In genomic region chr7:93811198-93811597, GRCh38 we compare ENCODE assay signal across 39 cellular contexts.
"Had no signal": no experiment of that assay in that cellular context is flagged by ENCODE, and none has a peak within 500 bp of the region (broad histone marks: within the 10 kb centered on the region; RNA-seq: fewer than 3 reads in every experiment).

No MANE protein-coding gene starts in this region.

- H3K27ac Mint-ChIP-seq: activated CD4-positive, alpha-beta memory T cell treated with anti-CD3 and anti-CD28 coated beads for 36 hours; activated CD4-positive, alpha-beta T cell treated with anti-CD3 and anti-CD28 coated beads, Interleukin-2, amount 10 ng/mL, durations not matched to agents 24 days and 14 days; activated CD8-positive, alpha-beta T cell treated with anti-CD3 and anti-CD28 coated beads for 36 hours; activated naive CD4-positive, alpha-beta T cell treated with anti-CD3 and anti-CD28 coated beads, Interleukin-2, amount 10 ng/mL, durations not matched to agents 7 days and 5 days; activated naive CD4-positive, alpha-beta T cell treated with anti-CD3 and anti-CD28 coated beads, Interleukin-2, amount 50 U/mL, for 24 hours; activated naive CD8-positive, alpha-beta T cell; activated naive CD8-positive, alpha-beta T cell treated with anti-CD3 and anti-CD28 coated beads, Interleukin-2, amount 10 ng/mL, durations not matched to agents 7 days and 5 days; activated naive CD8-positive, alpha-beta T cell treated with anti-CD3 and anti-CD28 coated beads, Interleukin-2, amount 50 U/mL, for 24 hours; activated T-cell treated with anti-CD3 and anti-CD28 coated beads, Interleukin-2, amount 50 U/mL, for 72 hours; activated T-helper 1 cell treated with anti-CD3 and anti-CD28 coated beads, Interleukin-12 subunit alpha, Interleukin-12 subunit beta, Interleukin-2, Interleukin-4 antibody, amounts not matched to agents 30 ng/mL and 10 ng/mL and 1 ng/mL, durations not matched to agents 14 hours and 24 hours and 36 hours; activated T-helper 17 cell treated with anti-CD3 and anti-CD28 coated beads, Interleukin-2, amount 50 U/mL, for 72 hours; brain; T-helper 1 cell treated with Interleukin-12 subunit alpha and Interleukin-12 subunit beta and Interleukin-4 antibody, amounts not matched to agents 30 μg/mL and 1 μg/mL, for 36 hours; T-helper 2 cell treated with Interferon-gamma antibody and Interleukin-4, amounts not matched to agents 5 μg/mL and 100 μg/mL, for 36 hours; WTC11 had no signal

- DNase-seq: activated CD4-positive, alpha-beta memory T cell treated with anti-CD3 and anti-CD28 coated beads for 36 hours; activated CD4-positive, alpha-beta T cell treated with anti-CD3 and anti-CD28 coated beads for 4 hours; activated CD4-positive, alpha-beta T cell treated with anti-CD3 and anti-CD28 coated beads, Interleukin-2, amount 10 ng/mL, durations not matched to agents 24 days and 14 days; activated CD4-positive, alpha-beta T cell treated with anti-CD3 and anti-CD28 coated beads, Interleukin-2, amount 50 U/mL, for 1 hour; activated CD4-positive, alpha-beta T cell treated with anti-CD3 and anti-CD28 coated beads, Interleukin-2, amount 50 U/mL, for 4 hours; activated CD4-positive, CD25-positive, alpha-beta regulatory T cell; activated CD4-positive, CD25-positive, alpha-beta regulatory T cell treated with anti-CD3 and anti-CD28 coated beads, Interleukin-2, amount 50 U/mL, for 72 hours; activated CD8-positive, alpha-beta memory T cell treated with anti-CD3 and anti-CD28 coated beads, Interleukin-2, amount 50 U/mL, for 4 hours; activated CD8-positive, alpha-beta T cell treated with anti-CD3 and anti-CD28 coated beads for 36 hours; activated effector memory CD4-positive, alpha-beta T cell treated with Interleukin-2 at 50 U/mL for 16 hours; activated gamma-delta T cell; activated naive CD4-positive, alpha-beta T cell treated with anti-CD3 and anti-CD28 coated beads, Interleukin-2, amount 10 ng/mL, durations not matched to agents 7 days and 5 days; activated naive CD4-positive, alpha-beta T cell treated with Interleukin-2 at 50 U/mL for 16 hours; activated naive CD8-positive, alpha-beta T cell treated with anti-CD3 and anti-CD28 coated beads, Interleukin-2, amount 10 ng/mL, durations not matched to agents 7 days and 5 days; activated naive CD8-positive, alpha-beta T cell treated with anti-CD3 and anti-CD28 coated beads, Interleukin-2, amount 50 U/mL, for 24 hours; activated T-cell treated with anti-CD3 and anti-CD28 coated beads for 4 hours; activated T-cell treated with anti-CD3 and anti-CD28 coated beads, Interleukin-2, amount 50 U/mL, for 1 hour; activated T-cell treated with anti-CD3 and anti-CD28 coated beads, Interleukin-2, amount 50 U/mL, for 4 hours; activated T-cell treated with anti-CD3 and anti-CD28 coated beads, Interleukin-2, amount 50 U/mL, for 72 hours; amygdala; anterior cingulate cortex; caudate nucleus; cerebellar nuclear complex; SW 1271; T-helper 1 cell; T-helper 2 cell; T-helper 9 cell; WERI-Rb-1 had no signal

- H3K27me3 Mint-ChIP-seq: activated CD4-positive, alpha-beta memory T cell treated with anti-CD3 and anti-CD28 coated beads for 36 hours; activated CD4-positive, alpha-beta T cell treated with anti-CD3 and anti-CD28 coated beads, Interleukin-2, amount 10 ng/mL, durations not matched to agents 24 days and 14 days; activated CD8-positive, alpha-beta T cell treated with anti-CD3 and anti-CD28 coated beads for 36 hours; activated naive CD4-positive, alpha-beta T cell treated with anti-CD3 and anti-CD28 coated beads, Interleukin-2, amount 10 ng/mL, durations not matched to agents 7 days and 5 days; activated naive CD4-positive, alpha-beta T cell treated with anti-CD3 and anti-CD28 coated beads, Interleukin-2, amount 50 U/mL, for 24 hours; activated naive CD8-positive, alpha-beta T cell; activated naive CD8-positive, alpha-beta T cell treated with anti-CD3 and anti-CD28 coated beads, Interleukin-2, amount 10 ng/mL, durations not matched to agents 7 days and 5 days; activated naive CD8-positive, alpha-beta T cell treated with anti-CD3 and anti-CD28 coated beads, Interleukin-2, amount 50 U/mL, for 24 hours; central memory CD8-positive, alpha-beta T cell had no signal

- ATAC-seq: activated CD8-positive, alpha-beta T cell treated with anti-CD3 and anti-CD28 coated beads for 36 hours; activated naive CD8-positive, alpha-beta T cell treated with anti-CD3 and anti-CD28 coated beads, Interleukin-2, amount 50 U/mL, for 24 hours; activated T-cell treated with anti-CD3 and anti-CD28 coated beads, Interleukin-2, amount 50 U/mL, for 4 hours; activated T-cell treated with anti-CD3 and anti-CD28 coated beads, Interleukin-2, amount 50 U/mL, for 72 hours; activated T-helper 17 cell treated with anti-CD3 and anti-CD28 coated beads, Interleukin-2, amount 50 U/mL, for 72 hours; WTC11 had no signal

- H3K4me3 ChIP-seq: ascending aorta, cardiac muscle cell had no signal

- H3K9me3 Mint-ChIP-seq: activated CD4-positive, alpha-beta T cell treated with anti-CD3 and anti-CD28 coated beads, Interleukin-2, amount 10 ng/mL, durations not matched to agents 24 days and 14 days; activated CD8-positive, alpha-beta T cell treated with anti-CD3 and anti-CD28 coated beads for 36 hours; activated naive CD4-positive, alpha-beta T cell treated with anti-CD3 and anti-CD28 coated beads, Interleukin-2, amount 10 ng/mL, durations not matched to agents 7 days and 5 days; activated naive CD4-positive, alpha-beta T cell treated with anti-CD3 and anti-CD28 coated beads, Interleukin-2, amount 50 U/mL, for 24 hours; activated naive CD8-positive, alpha-beta T cell treated with anti-CD3 and anti-CD28 coated beads, Interleukin-2, amount 10 ng/mL, durations not matched to agents 7 days and 5 days; activated naive CD8-positive, alpha-beta T cell treated with anti-CD3 and anti-CD28 coated beads, Interleukin-2, amount 50 U/mL, for 24 hours; activated T-cell treated with anti-CD3 and anti-CD28 coated beads, Interleukin-2, amount 50 U/mL, for 4 hours; activated T-helper 1 cell treated with anti-CD3 and anti-CD28 coated beads, Interleukin-12 subunit alpha, Interleukin-12 subunit beta, Interleukin-2, Interleukin-4 antibody, amounts not matched to agents 30 ng/mL and 10 ng/mL and 1 ng/mL, durations not matched to agents 14 hours and 24 hours and 36 hours; brain; T-helper 1 cell treated with Interleukin-12 subunit alpha and Interleukin-12 subunit beta and Interleukin-4 antibody, amounts not matched to agents 30 μg/mL and 1 μg/mL, for 36 hours; T-helper 2 cell treated with Interferon-gamma antibody and Interleukin-4, amounts not matched to agents 5 μg/mL and 100 μg/mL, for 36 hours had no signal

- H3K36me3 Mint-ChIP-seq: activated CD4-positive, alpha-beta memory T cell treated with anti-CD3 and anti-CD28 coated beads for 36 hours; activated naive CD4-positive, alpha-beta T cell treated with anti-CD3 and anti-CD28 coated beads, Interleukin-2, amount 10 ng/mL, durations not matched to agents 7 days and 5 days; activated naive CD4-positive, alpha-beta T cell treated with anti-CD3 and anti-CD28 coated beads, Interleukin-2, amount 50 U/mL, for 24 hours; activated naive CD8-positive, alpha-beta T cell; activated naive CD8-positive, alpha-beta T cell treated with anti-CD3 and anti-CD28 coated beads, Interleukin-2, amount 10 ng/mL, durations not matched to agents 7 days and 5 days; brain; WTC11 had no signal

- H3K4me1 Mint-ChIP-seq: activated CD4-positive, alpha-beta T cell treated with anti-CD3 and anti-CD28 coated beads, Interleukin-2, amount 10 ng/mL, durations not matched to agents 24 days and 14 days; activated naive CD4-positive, alpha-beta T cell treated with anti-CD3 and anti-CD28 coated beads, Interleukin-2, amount 10 ng/mL, durations not matched to agents 7 days and 5 days; activated naive CD4-positive, alpha-beta T cell treated with anti-CD3 and anti-CD28 coated beads, Interleukin-2, amount 50 U/mL, for 24 hours; activated naive CD8-positive, alpha-beta T cell treated with anti-CD3 and anti-CD28 coated beads, Interleukin-2, amount 10 ng/mL, durations not matched to agents 7 days and 5 days; activated naive CD8-positive, alpha-beta T cell treated with anti-CD3 and anti-CD28 coated beads, Interleukin-2, amount 50 U/mL, for 24 hours; activated T-helper 17 cell treated with anti-CD3 and anti-CD28 coated beads, Interleukin-2, amount 50 U/mL, for 72 hours; brain; central memory CD8-positive, alpha-beta T cell had no signal

- H3K4me3 Mint-ChIP-seq: activated CD4-positive, alpha-beta memory T cell treated with anti-CD3 and anti-CD28 coated beads for 36 hours; activated CD4-positive, alpha-beta T cell treated with anti-CD3 and anti-CD28 coated beads, Interleukin-2, amount 10 ng/mL, durations not matched to agents 24 days and 14 days; activated CD8-positive, alpha-beta T cell treated with anti-CD3 and anti-CD28 coated beads for 36 hours; activated naive CD4-positive, alpha-beta T cell treated with anti-CD3 and anti-CD28 coated beads, Interleukin-2, amount 10 ng/mL, durations not matched to agents 7 days and 5 days; activated naive CD4-positive, alpha-beta T cell treated with anti-CD3 and anti-CD28 coated beads, Interleukin-2, amount 50 U/mL, for 24 hours; activated naive CD8-positive, alpha-beta T cell; activated naive CD8-positive, alpha-beta T cell treated with anti-CD3 and anti-CD28 coated beads, Interleukin-2, amount 10 ng/mL, durations not matched to agents 7 days and 5 days; activated naive CD8-positive, alpha-beta T cell treated with anti-CD3 and anti-CD28 coated beads, Interleukin-2, amount 50 U/mL, for 24 hours; activated T-cell treated with anti-CD3 and anti-CD28 coated beads, Interleukin-2, amount 50 U/mL, for 4 hours; activated T-cell treated with anti-CD3 and anti-CD28 coated beads, Interleukin-2, amount 50 U/mL, for 72 hours; activated T-helper 1 cell treated with anti-CD3 and anti-CD28 coated beads, Interleukin-12 subunit alpha, Interleukin-12 subunit beta, Interleukin-2, Interleukin-4 antibody, amounts not matched to agents 30 ng/mL and 10 ng/mL and 1 ng/mL, durations not matched to agents 14 hours and 24 hours and 36 hours; activated T-helper 17 cell treated with anti-CD3 and anti-CD28 coated beads, Interleukin-2, amount 50 U/mL, for 72 hours; brain; central memory CD8-positive, alpha-beta T cell; T-helper 1 cell treated with Interleukin-12 subunit alpha and Interleukin-12 subunit beta and Interleukin-4 antibody, amounts not matched to agents 30 μg/mL and 1 μg/mL, for 36 hours; T-helper 2 cell treated with Interferon-gamma antibody and Interleukin-4, amounts not matched to agents 5 μg/mL and 100 μg/mL, for 36 hours; WTC11 had no signal
